Comparison of ENCODE assay signal across 2 cellular contexts in the genomic region with DNA sequence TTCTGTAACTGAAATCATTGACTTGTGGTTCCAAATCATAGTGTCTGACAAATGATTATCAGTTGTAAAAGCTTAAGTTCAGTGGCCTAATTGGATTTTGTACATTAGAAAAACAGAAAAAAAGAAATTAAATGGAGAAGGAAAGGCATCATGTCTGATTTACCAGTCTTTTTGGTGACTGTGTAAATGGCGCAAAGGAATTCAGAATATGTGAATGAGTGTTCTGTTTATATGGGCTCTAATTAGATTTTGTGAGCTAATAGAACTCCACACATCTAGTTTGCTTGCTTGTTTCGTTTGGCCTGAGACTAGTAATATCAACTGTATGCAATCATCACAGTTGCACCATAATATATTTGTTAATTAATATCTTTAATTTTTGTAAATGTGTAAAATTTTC.
TF ChIP-seq lines count a peak whose summit lies in the region.

No MANE protein-coding gene starts in this region.

TF ChIP-seq in IMR-90, 13 proteins besides CTCF, POLR2A, EP300 and RAD21 (continued from another document):
- TF ChIP-seq, protein P1, sequence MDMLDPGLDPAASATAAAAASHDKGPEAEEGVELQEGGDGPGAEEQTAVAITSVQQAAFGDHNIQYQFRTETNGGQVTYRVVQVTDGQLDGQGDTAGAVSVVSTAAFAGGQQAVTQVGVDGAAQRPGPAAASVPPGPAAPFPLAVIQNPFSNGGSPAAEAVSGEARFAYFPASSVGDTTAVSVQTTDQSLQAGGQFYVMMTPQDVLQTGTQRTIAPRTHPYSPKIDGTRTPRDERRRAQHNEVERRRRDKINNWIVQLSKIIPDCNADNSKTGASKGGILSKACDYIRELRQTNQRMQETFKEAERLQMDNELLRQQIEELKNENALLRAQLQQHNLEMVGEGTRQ (IDR thresholded peaks at IDR 0.05; ENCODE audit: low read depth, low read length) = no peak
- TF ChIP-seq MXI1 (IDR thresholded peaks at IDR 0.05; ENCODE audit: borderline replicate concordance, low read depth, low read length) (no peak), CHD1 (IDR thresholded peaks at IDR 0.05; ENCODE audit: low read depth, low read length) (no peak), NFE2L2 (IDR thresholded peaks at IDR 0.05; ENCODE audit: low read depth, low read length) (no peak), RCOR1 (IDR thresholded peaks at IDR 0.05; ENCODE audit: insufficient replicate concordance, low read length) (no peak)

TF ChIP-seq in HEK293T, 16 proteins besides CTCF, POLR2A, EP300 and RAD21 (continued from another document):
- TF ChIP-seq, protein P2, sequence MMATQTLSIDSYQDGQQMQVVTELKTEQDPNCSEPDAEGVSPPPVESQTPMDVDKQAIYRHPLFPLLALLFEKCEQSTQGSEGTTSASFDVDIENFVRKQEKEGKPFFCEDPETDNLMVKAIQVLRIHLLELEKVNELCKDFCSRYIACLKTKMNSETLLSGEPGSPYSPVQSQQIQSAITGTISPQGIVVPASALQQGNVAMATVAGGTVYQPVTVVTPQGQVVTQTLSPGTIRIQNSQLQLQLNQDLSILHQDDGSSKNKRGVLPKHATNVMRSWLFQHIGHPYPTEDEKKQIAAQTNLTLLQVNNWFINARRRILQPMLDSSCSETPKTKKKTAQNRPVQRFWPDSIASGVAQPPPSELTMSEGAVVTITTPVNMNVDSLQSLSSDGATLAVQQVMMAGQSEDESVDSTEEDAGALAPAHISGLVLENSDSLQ (IDR thresholded peaks at IDR 0.05) = no peak
- no peak for TF ChIP-seq FOXM1 (IDR thresholded peaks at IDR 0.05; ENCODE audit: borderline replicate concordance)
- TF ChIP-seq HDGF (IDR thresholded peaks at IDR 0.05; ENCODE audit: borderline replicate concordance) = no peak
- TF ChIP-seq CTBP1 (IDR thresholded peaks at IDR 0.05; ENCODE audit: borderline replicate concordance) = no peak
- TF ChIP-seq L3MBTL2 (conservative IDR thresholded peaks at IDR 0.05) = no peak
- no peak for TF ChIP-seq FOXA1 (IDR thresholded peaks at IDR 0.05)
- TF ChIP-seq ELF4 (IDR thresholded peaks at IDR 0.05) = no peak
- no peak for TF ChIP-seq TARDBP (IDR thresholded peaks at IDR 0.05)
- no peak for TF ChIP-seq FOXK2 (IDR thresholded peaks at IDR 0.05)
- TF ChIP-seq LEF1 (IDR thresholded peaks at IDR 0.05; ENCODE audit: borderline replicate concordance) = no peak
- TF ChIP-seq NFRKB (IDR thresholded peaks at IDR 0.05) = no peak
- no peak for TF ChIP-seq SP1 (IDR thresholded peaks at IDR 0.05)
- TF ChIP-seq ZNF384 (IDR thresholded peaks at IDR 0.05) = no peak
- TF ChIP-seq SUZ12 (IDR thresholded peaks at IDR 0.05) = no peak
